ENCODE assay signal across 2 cellular contexts in the genomic region with DNA sequence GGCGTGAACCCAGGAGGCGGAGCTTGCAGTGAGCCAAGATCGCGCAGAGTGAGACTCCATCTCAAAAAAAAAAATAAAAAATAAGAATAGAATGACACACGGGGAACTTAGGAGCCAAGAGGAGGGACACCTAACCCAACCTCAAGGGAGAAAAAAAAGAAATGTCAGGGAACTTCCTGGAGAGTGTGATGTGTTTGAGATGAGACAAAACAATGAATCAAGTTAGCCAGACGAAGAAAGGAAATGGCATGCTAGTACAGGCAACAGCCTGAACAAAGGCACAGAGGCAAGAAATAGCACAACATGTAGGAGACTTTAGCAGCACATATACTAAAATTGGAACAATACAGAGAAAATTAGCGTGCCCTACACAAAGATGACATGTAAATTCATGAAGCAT.
TF ChIP-seq lines count a peak whose summit lies in the region.

No MANE protein-coding gene starts in this region.

TF ChIP-seq in GM23338, 12 proteins besides CTCF, POLR2A, EP300 and RAD21:
- TF ChIP-seq JUNB (IDR thresholded peaks at IDR 0.05; ENCODE audit: unreplicated experiment) = no peak
- TF ChIP-seq ZNF114 (CRISPR knock-in tag; IDR thresholded peaks at IDR 0.05) = no peak
- TF ChIP-seq EZH2 (IDR thresholded peaks at IDR 0.05; ENCODE audit: low read depth, unreplicated experiment) = no peak

TF ChIP-seq in H1, 55 proteins besides CTCF, POLR2A, EP300 and RAD21:
- TF ChIP-seq SRF (IDR thresholded peaks at IDR 0.05; ENCODE audit: low read depth, low read length) = no peak
- no peak for TF ChIP-seq JUND (IDR thresholded peaks at IDR 0.05; ENCODE audit: low read length)
- TF ChIP-seq TCF12 (IDR thresholded peaks at IDR 0.05; ENCODE audit: low read depth, low read length) = no peak
